In the genomic region with DNA sequence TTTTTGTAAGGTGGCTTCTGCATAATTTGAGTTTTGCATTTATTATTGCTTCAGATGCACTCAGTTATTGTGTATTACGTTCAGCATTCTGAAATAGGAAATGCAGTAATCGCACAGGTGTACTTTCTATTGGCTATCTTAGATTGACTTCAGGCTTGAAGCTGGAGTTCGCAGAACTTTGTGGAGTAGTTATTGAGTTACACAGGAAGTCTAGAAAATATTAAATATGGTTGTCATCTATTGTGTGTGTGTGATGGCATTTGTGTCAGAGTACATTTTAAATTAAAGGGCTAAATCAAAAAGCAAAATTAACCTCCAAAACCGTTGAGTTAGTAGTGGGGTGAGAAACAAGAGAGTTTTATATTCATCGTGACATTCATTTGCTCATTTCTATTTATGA, we compare ENCODE assay signal across 8 cellular contexts. TPM values are rescaled to one million over a fixed set of nuclear protein-coding genes. Genes with fewer than 3 reads are reported as not detected.
DNase-seq lines count a peak whose midpoint lies in the region; ATAC-seq and TF ChIP-seq lines count a peak whose summit lies in the region.

No MANE protein-coding gene starts in this region.

- H3K36me3 ChIP-seq in body of pancreas (replicated peaks in 1 of 2; ENCODE audit: insufficient read depth in 1 of 2, low read depth in 2 of 2), result no peaks in the 10 kb centered on the region
- H3K36me3 ChIP-seq in mucosa of stomach (ENCODE audit: control insufficient read depth, insufficient read depth, low read length), result no peaks in the 10 kb centered on the region

- H3K36me3 Mint-ChIP-seq in CD4-positive, alpha-beta T cell (ENCODE audit: low read depth), result peaks cover 51% of the 10 kb centered on the region

- intact Hi-C loops in CD4-positive, alpha-beta T cell (cut with DNase I, micrococcal nuclease), result loop anchor here (2.0 to 10.0 kb wide), 3 partner anchors 15 to 533 kb away; a partner anchor contains a TSS
- intact Hi-C loops in body of pancreas (cut with DNase I), result no loop called here

- POLR2A ChIA-PET in CD4-positive, alpha-beta T cell (lab: Charles Lee), result interaction anchor here (0.7 to 1.7 kb wide), 2 partner anchors 180 to 259 kb away, joined by 3 to 5 read pairs; no protein-coding TSS in a partner anchor

- no peak for TF ChIP-seq POLR2A in body of pancreas (IDR thresholded peaks at IDR 0.05)

- H3K4me1 ChIP-seq in body of pancreas (peaks cover 30% of the 10 kb centered on the region), mucosa of stomach (ENCODE audit: control insufficient read depth, insufficient read depth, low read length) (peaks cover 4% of the 10 kb centered on the region)

- ATAC-seq in CD4-positive, alpha-beta T cell (ENCODE audit: poor library complexity), result peak; percentile 3
- ATAC-seq in body of pancreas, result no peak

- peak overlapping the region; percentile 84 for H3K27ac Mint-ChIP-seq in CD4-positive, alpha-beta T cell

- CTCF ChIA-PET in CD4-positive, alpha-beta T cell (lab: Charles Lee), result interaction anchor here (0.8 kb wide), 1 partner anchor 7 kb away, joined by 3 read pairs; no protein-coding TSS in a partner anchor

- H3K4me3 ChIP-seq in body of pancreas (no peak overlapping the region), mucosa of stomach (ENCODE audit: low read length) (peak overlapping the region; percentile 10)

- H3K27me3 Mint-ChIP-seq in CD4-positive, alpha-beta T cell, result no peaks in the 10 kb centered on the region

- TF ChIP-seq CTCF in CD4-positive, alpha-beta T cell (IDR thresholded peaks at IDR 0.05), result no peak
- TF ChIP-seq CTCF in body of pancreas (IDR thresholded peaks at IDR 0.05), result no peak

- 4 to 7% methylated on average over 5 of the region's 5 CpGs for WGBS in body of pancreas, 2 donors

- no peak for DNase-seq in CD4-positive, alpha-beta T cell
- DNase-seq in M059J (ENCODE audit: low read depth), result peak; percentile 3
- peak in 1 of 4 donors; percentile 34 for DNase-seq in body of pancreas
- no peak for DNase-seq in activated CD4-positive, CD25-positive, alpha-beta regulatory T cell treated with anti-CD3 and anti-CD28 coated beads, Interleukin-2, amount 50 U/mL, for 72 hours
- no peak for DNase-seq in middle frontal gyrus (ENCODE audit: extremely low spot score, low spot score)
- DNase-seq in activated CD4-positive, alpha-beta T cell treated with anti-CD3 and anti-CD28 coated beads, Interleukin-2, amount 50 U/mL, for 4 hours, result no peak
- DNase-seq in activated CD4-positive, alpha-beta T cell treated with anti-CD3 and anti-CD28 coated beads, Interleukin-2, amount 50 U/mL, for 48 hours, result no peak

- H3K4me3 Mint-ChIP-seq in CD4-positive, alpha-beta T cell, result peak overlapping the region; percentile 85

- peak overlapping the region; percentile 46 for H3K9ac ChIP-seq in mucosa of stomach (ENCODE audit: low read length)

- peak overlapping the region; percentile 76 for H3K27ac ChIP-seq in CD4-positive, alpha-beta T cell (ENCODE audit: low read depth, low read length)
- peak overlapping the region in 3 of 4 donors; percentile 41 to 100 (median 99) for H3K27ac ChIP-seq in body of pancreas

- H3K9me3 ChIP-seq in CD4-positive, alpha-beta T cell (ENCODE audit: control insufficient read depth, low read length), result no peaks in the 10 kb centered on the region
- H3K9me3 ChIP-seq in body of pancreas (no peaks in the 10 kb centered on the region), mucosa of stomach (ENCODE audit: control insufficient read depth, low read length) (no peaks in the 10 kb centered on the region)

- H3K4me1 Mint-ChIP-seq in CD4-positive, alpha-beta T cell (ENCODE audit: low read depth), result peaks cover 58% of the 10 kb centered on the region

- no peaks in the 10 kb centered on the region for H3K27me3 ChIP-seq in CD4-positive, alpha-beta T cell (ENCODE audit: control insufficient read depth, insufficient read depth, low read length)
- H3K27me3 ChIP-seq in body of pancreas (no peaks in the 10 kb centered on the region), mucosa of stomach (ENCODE audit: control insufficient read depth, insufficient read depth, low read length) (no peaks in the 10 kb centered on the region)

- H3K9me3 Mint-ChIP-seq in CD4-positive, alpha-beta T cell, result no peaks in the 10 kb centered on the region

RNA-seq across cellular contexts. Expression of a gene that starts 2.7 kb away (rescaled TPM):
- total RNA-seq in CD4-positive, alpha-beta T cell, result 10 to 100 TPM; 49.0 to 51.3 TPM
- total RNA-seq in M059J (2014; rRNA removed; shearing (Covaris generic)), result 8.7 and 11.0 TPM in 2 replicates
- 10 to 100 TPM; 19.1 to 26.2 TPM for total RNA-seq in body of pancreas
